In genomic region chr15:47412802-47413201, GRCh38 we compare ENCODE assay signal across 16 cellular contexts.
DNase-seq lines count a peak whose midpoint lies in the region; ATAC-seq, FAIRE-seq and TF ChIP-seq lines count a peak whose summit lies in the region.
"Had no signal": no experiment of that assay in that cellular context is flagged by ENCODE, and none has a peak within 500 bp of the region (broad histone marks: within the 10 kb centered on the region; RNA-seq: fewer than 3 reads in every experiment).

No MANE protein-coding gene starts in this region.

- no peak for TF ChIP-seq CTCF in K562 (IDR thresholded peaks at IDR 0.05 in 2 of 3, conservative IDR thresholded peaks at IDR 0.05 in 1 of 3; ENCODE audit: insufficient read depth in 2 of 3, low read depth in 1 of 3, low read length in 3 of 3)
- TF ChIP-seq CTCF in activated CD8-positive, alpha-beta T cell treated with anti-CD3 and anti-CD28 coated beads for 36 hours (IDR thresholded peaks at IDR 0.05), result no peak
- no peak for TF ChIP-seq CTCF in H9 (conservative IDR thresholded peaks at IDR 0.05)

- no peaks in the 10 kb centered on the region for H3K36me3 Mint-ChIP-seq in activated CD8-positive, alpha-beta T cell treated with anti-CD3 and anti-CD28 coated beads for 36 hours (ENCODE audit: low read depth)
- no peaks in the 10 kb centered on the region for H3K36me3 Mint-ChIP-seq in H9 (ENCODE audit: insufficient read depth in 1 of 3, low read depth in 3 of 3)
- H3K36me3 Mint-ChIP-seq in activated naive CD4-positive, alpha-beta T cell treated with anti-CD3 and anti-CD28 coated beads, Interleukin-2, amount 10 ng/mL, durations not matched to agents 7 days and 5 days, result no peaks in the 10 kb centered on the region
- H3K36me3 Mint-ChIP-seq: CD4-positive, CD25-positive, alpha-beta regulatory T cell had no signal

- H2BK120ac ChIP-seq in H9 (ENCODE audit: low read depth, low read length, poor library complexity, severe bottlenecking), result no peak overlapping the region

- no peaks in the 10 kb centered on the region for H3K23me2 ChIP-seq in H9 (ENCODE audit: insufficient read length, low read depth, low read length, poor library complexity, severe bottlenecking)

- H3K27me3 ChIP-seq in K562 (ENCODE audit: control insufficient read depth in 2 of 2, insufficient read depth in 2 of 2, low read length in 2 of 2), result no peaks in the 10 kb centered on the region
- H3K27me3 ChIP-seq in H9 (ENCODE audit: insufficient read depth, low read length), result no peaks in the 10 kb centered on the region
- H3K27me3 ChIP-seq: BLaER1 treated with 17β-estradiol and CSF1 and Interleukin-3, amounts not matched to agents 10 nM and 100 nM had no signal

- no peak overlapping the region for H3K4me2 ChIP-seq in K562 (ENCODE audit: insufficient read depth, low read length)
- H3K4me2 ChIP-seq in H9 (ENCODE audit: insufficient read depth, insufficient read length, low read length), result no peak overlapping the region
- H3K4me2 ChIP-seq: BLaER1 treated with 17β-estradiol and CSF1 and Interleukin-3, amounts not matched to agents 10 nM and 100 nM; GM23338 had no signal

- TF ChIP-seq EP300 in K562 (IDR thresholded peaks at IDR 0.05; ENCODE audit: low read length), result no peak

- in situ Hi-C loops in K562 (cut with MboI), result no loop called here

- H3K9me1 ChIP-seq in K562 (ENCODE audit: control insufficient read depth, insufficient read depth, low read length), result no peaks in the 10 kb centered on the region

- H3K9me3 Mint-ChIP-seq in activated CD8-positive, alpha-beta T cell treated with anti-CD3 and anti-CD28 coated beads for 36 hours, result no peaks in the 10 kb centered on the region
- no peaks in the 10 kb centered on the region for H3K9me3 Mint-ChIP-seq in H9
- no peaks in the 10 kb centered on the region for H3K9me3 Mint-ChIP-seq in activated naive CD4-positive, alpha-beta T cell treated with anti-CD3 and anti-CD28 coated beads, Interleukin-2, amount 10 ng/mL, durations not matched to agents 7 days and 5 days
- H3K9me3 Mint-ChIP-seq: GM23338 had no signal

- no peak overlapping the region for H2BK5ac ChIP-seq in H9 (ENCODE audit: insufficient read length, low read length)

- no peak overlapping the region for H2AK5ac ChIP-seq in H9 (ENCODE audit: insufficient read length, low read length)

- no peak overlapping the region for H3K27ac ChIP-seq in K562 (ENCODE audit: extremely low read depth, low read depth, low read length)
- no peak overlapping the region for H3K27ac ChIP-seq in H9 (ENCODE audit: insufficient read length, low read depth, low read length)
- H3K27ac ChIP-seq: 22Rv1; BLaER1 treated with 17β-estradiol and CSF1 and Interleukin-3, amounts not matched to agents 10 nM and 100 nM had no signal

- H3K9me3 ChIP-seq in K562 (replicated peaks; ENCODE audit: control insufficient read depth, insufficient read depth, low read depth, low read length) (no peaks in the 10 kb centered on the region), H9 (ENCODE audit: control insufficient read depth, low read depth, low read length) (no peaks in the 10 kb centered on the region)
- H3K9me3 ChIP-seq: BLaER1 treated with 17β-estradiol and CSF1 and Interleukin-3, amounts not matched to agents 10 nM and 100 nM had no signal

- no peak for FAIRE-seq in K562 (lab: Jason Lieb, UNC)
- FAIRE-seq: GM12878, GM18507 had no signal

- H3K4me1 ChIP-seq in K562 (replicated peaks in 1 of 2; ENCODE audit: control insufficient read depth in 2 of 2, insufficient read depth in 2 of 2, low read length in 2 of 2) (no peaks in the 10 kb centered on the region), H9 (ENCODE audit: insufficient read depth, low read length) (no peaks in the 10 kb centered on the region)

- no peak for TF ChIP-seq RAD21 in K562 (CRISPR knock-in tag; conservative IDR thresholded peaks at IDR 0.05 in 1 of 2, IDR thresholded peaks at IDR 0.05 in 1 of 2)

- peaks cover 4% of the 10 kb centered on the region for H3K27me3 Mint-ChIP-seq in activated CD8-positive, alpha-beta T cell treated with anti-CD3 and anti-CD28 coated beads for 36 hours
- H3K27me3 Mint-ChIP-seq in H9 (ENCODE audit: low read depth), result no peaks in the 10 kb centered on the region
- H3K27me3 Mint-ChIP-seq in activated naive CD4-positive, alpha-beta T cell treated with anti-CD3 and anti-CD28 coated beads, Interleukin-2, amount 10 ng/mL, durations not matched to agents 7 days and 5 days, result no peaks in the 10 kb centered on the region
- H3K27me3 Mint-ChIP-seq: CD4-positive, CD25-positive, alpha-beta regulatory T cell had no signal

- no peak for TF ChIP-seq POLR2A in K562 (conservative IDR thresholded peaks at IDR 0.05)

- DNase-seq in DMS 273 (lab: John Stamatoyannopoulos, UW; ENCODE audit: unreplicated experiment), result peak; percentile 44
- no peak for DNase-seq in DMS 273 treated with DMSO at 0.1 percent for 48 hours (lab: John Stamatoyannopoulos, UW)
- DNase-seq in SK-N-DZ (ENCODE audit: low spot score), result peak; percentile 43
- DNase-seq in K562 (ENCODE audit: extremely low read depth in 1 of 4, low spot score in 3 of 4), result no peak
- no peak for DNase-seq in activated CD8-positive, alpha-beta T cell treated with anti-CD3 and anti-CD28 coated beads for 36 hours
- DNase-seq in H9, result no peak
- no peak for DNase-seq in activated naive CD4-positive, alpha-beta T cell treated with anti-CD3 and anti-CD28 coated beads, Interleukin-2, amount 10 ng/mL, durations not matched to agents 7 days and 5 days
- DNase-seq: AML-193; CD4-positive, CD25-positive, alpha-beta regulatory T cell; DMS79; H7 had no signal

- H3K4me3 Mint-ChIP-seq in activated CD8-positive, alpha-beta T cell treated with anti-CD3 and anti-CD28 coated beads for 36 hours, result no peak overlapping the region
- no peak overlapping the region for H3K4me3 Mint-ChIP-seq in H9
- H3K4me3 Mint-ChIP-seq in activated naive CD4-positive, alpha-beta T cell treated with anti-CD3 and anti-CD28 coated beads, Interleukin-2, amount 10 ng/mL, durations not matched to agents 7 days and 5 days, result no peak overlapping the region
- H3K4me3 Mint-ChIP-seq: GM23338 had no signal

- CTCF ChIA-PET in K562 (lab: Yijun Ruan, JAX; ENCODE audit: low intra/inter-chr PET ratio), result no interaction called here
- CTCF ChIA-PET in activated CD8-positive, alpha-beta T cell treated with anti-CD3 and anti-CD28 coated beads for 36 hours (lab: Charles Lee), result no interaction called here
- CTCF ChIA-PET in activated naive CD4-positive, alpha-beta T cell treated with anti-CD3 and anti-CD28 coated beads, Interleukin-2, amount 10 ng/mL, durations not matched to agents 7 days and 5 days (lab: Charles Lee), result no interaction called here

- intact Hi-C loops in K562 (cut with micrococcal nuclease), result no loop called here
- intact Hi-C loops in activated CD8-positive, alpha-beta T cell treated with anti-CD3 and anti-CD28 coated beads for 36 hours (cut with micrococcal nuclease), result no loop called here

- H2BK12ac ChIP-seq in H9 (ENCODE audit: insufficient read length, low read depth, low read length), result no peak overlapping the region

- H3K4me1 Mint-ChIP-seq in activated CD8-positive, alpha-beta T cell treated with anti-CD3 and anti-CD28 coated beads for 36 hours (ENCODE audit: low read depth), result no peaks in the 10 kb centered on the region
- H3K4me1 Mint-ChIP-seq in H9, result peaks cover 18 to 19% of the 10 kb centered on the region in 2 experiments
- H3K4me1 Mint-ChIP-seq in activated naive CD4-positive, alpha-beta T cell treated with anti-CD3 and anti-CD28 coated beads, Interleukin-2, amount 10 ng/mL, durations not matched to agents 7 days and 5 days, result no peaks in the 10 kb centered on the region
- H3K4me1 Mint-ChIP-seq: CD4-positive, CD25-positive, alpha-beta regulatory T cell had no signal

- H2BK15ac ChIP-seq in H9 (ENCODE audit: low read depth, low read length), result no peak overlapping the region

- no peak overlapping the region for H3K4me3 ChIP-seq in K562
- H3K4me3 ChIP-seq: BLaER1 treated with 17β-estradiol and CSF1 and Interleukin-3, amounts not matched to agents 10 nM and 100 nM; GM12878; GM23338 had no signal

- H3K9ac ChIP-seq in K562 (ENCODE audit: insufficient read depth in 1 of 2, low read depth in 2 of 2, low read length in 2 of 2) (no peak overlapping the region), H9 (ENCODE audit: extremely low read depth, insufficient read length, low read length) (no peak overlapping the region)
- H3K9ac ChIP-seq: BLaER1 treated with 17β-estradiol and CSF1 and Interleukin-3, amounts not matched to agents 10 nM and 100 nM had no signal

- no peak overlapping the region for H3K18ac ChIP-seq in H9 (ENCODE audit: insufficient read length, low read depth, low read length)

- H4K20me1 ChIP-seq in K562 (replicated peaks; ENCODE audit: control insufficient read depth, insufficient read depth, low read length), result no peaks in the 10 kb centered on the region
- no peaks in the 10 kb centered on the region for H4K20me1 ChIP-seq in H9 (ENCODE audit: control insufficient read depth, insufficient read depth, insufficient read length)
- H4K20me1 ChIP-seq: BLaER1 treated with 17β-estradiol and CSF1 and Interleukin-3, amounts not matched to agents 10 nM and 100 nM had no signal

- H2AFZ ChIP-seq in K562 (ENCODE audit: low read depth, low read length), result no peak overlapping the region
- no peak overlapping the region for H2AFZ ChIP-seq in H9 (ENCODE audit: low read length)
- H2AFZ ChIP-seq: GM23338 had no signal

- H4K91ac ChIP-seq in H9 (ENCODE audit: insufficient read length, low read depth, low read length), result no peak overlapping the region

- no peaks in the 10 kb centered on the region for H3K79me2 ChIP-seq in K562 (ENCODE audit: control insufficient read depth, insufficient read depth, low read length)
- no peaks in the 10 kb centered on the region for H3K79me2 ChIP-seq in H9 (ENCODE audit: insufficient read depth, low read length)

- H4K5ac ChIP-seq in H9 (ENCODE audit: insufficient read length, low read depth, low read length), result no peak overlapping the region

- no peak for ATAC-seq in K562
- no peak for ATAC-seq in activated CD8-positive, alpha-beta T cell treated with anti-CD3 and anti-CD28 coated beads for 36 hours
- ATAC-seq: GM12878, GM23338 had no signal

- BruUV-seq in K562 (replicated peaks; lab: Mats Ljungman, UMichigan), result no TSS peak

- H3K4ac ChIP-seq in H9 (ENCODE audit: low read depth, low read length), result no peak overlapping the region

- H3K14ac ChIP-seq in H9 (ENCODE audit: insufficient read depth, low read length), result no peak overlapping the region

- H3K56ac ChIP-seq in H9 (ENCODE audit: insufficient read length, low read depth, low read length), result no peak overlapping the region

- WGBS in K562 (ENCODE audit: insufficient coverage, low coverage, missing lambda C conversion rate), result 0% methylated on average over 4 of the region's 4 CpGs
- WGBS in H9 (ENCODE audit: extremely low coverage, insufficient read length, low lambda C conversion rate), result no CpG with 5 or more reads among the region's 4 CpGs

- POLR2A ChIA-PET in K562 (lab: Yijun Ruan, JAX), result no interaction called here
- POLR2A ChIA-PET in activated CD8-positive, alpha-beta T cell treated with anti-CD3 and anti-CD28 coated beads for 36 hours (lab: Charles Lee), result no interaction called here

- H3K79me1 ChIP-seq in H9 (ENCODE audit: insufficient read depth, low read depth, low read length, poor library complexity, severe bottlenecking), result no peaks in the 10 kb centered on the region

- H3T11ph ChIP-seq in H9 (ENCODE audit: low read length), result no peak overlapping the region

- H3K36me3 ChIP-seq in K562 (ENCODE audit: control insufficient read depth, insufficient read depth, low read length), result no peaks in the 10 kb centered on the region
- H3K36me3 ChIP-seq: BLaER1 treated with 17β-estradiol and CSF1 and Interleukin-3, amounts not matched to agents 10 nM and 100 nM had no signal

- no peak overlapping the region for H2BK20ac ChIP-seq in H9 (ENCODE audit: low read depth, low read length, poor library complexity, severe bottlenecking)

- H3K23ac ChIP-seq in H9 (ENCODE audit: insufficient read length, low read depth, low read length), result no peak overlapping the region

- H3K27ac Mint-ChIP-seq in activated CD8-positive, alpha-beta T cell treated with anti-CD3 and anti-CD28 coated beads for 36 hours, result no peak overlapping the region
- H3K27ac Mint-ChIP-seq in H9, result no peak overlapping the region
- H3K27ac Mint-ChIP-seq in activated naive CD4-positive, alpha-beta T cell treated with anti-CD3 and anti-CD28 coated beads, Interleukin-2, amount 10 ng/mL, durations not matched to agents 7 days and 5 days, result no peak overlapping the region
- H3K27ac Mint-ChIP-seq: CD4-positive, CD25-positive, alpha-beta regulatory T cell; GM23338 had no signal

- H4K8ac ChIP-seq in H9 (replicated peaks; ENCODE audit: insufficient read length, low read depth, low read length), result no peak overlapping the region

Comparison
In these comparisons a context has a peak if more than half of its experiments do, and no peak if none do; other contexts are left out.
1. DNase-seq: peak in DMS 273 (single experiment) and SK-N-DZ (single experiment); none in DMS 273 treated with DMSO at 0.1 percent for 48 hours (single experiment), K562 (0 of 4), activated CD8-positive, alpha-beta T cell treated with anti-CD3 and anti-CD28 coated beads for 36 hours (single experiment), H9 (single experiment) and activated naive CD4-positive, alpha-beta T cell treated with anti-CD3 and anti-CD28 coated beads, Interleukin-2, amount 10 ng/mL, durations not matched to agents 7 days and 5 days (single experiment).